8 cellular contexts compared by ENCODE assay signal in the genomic region with DNA sequence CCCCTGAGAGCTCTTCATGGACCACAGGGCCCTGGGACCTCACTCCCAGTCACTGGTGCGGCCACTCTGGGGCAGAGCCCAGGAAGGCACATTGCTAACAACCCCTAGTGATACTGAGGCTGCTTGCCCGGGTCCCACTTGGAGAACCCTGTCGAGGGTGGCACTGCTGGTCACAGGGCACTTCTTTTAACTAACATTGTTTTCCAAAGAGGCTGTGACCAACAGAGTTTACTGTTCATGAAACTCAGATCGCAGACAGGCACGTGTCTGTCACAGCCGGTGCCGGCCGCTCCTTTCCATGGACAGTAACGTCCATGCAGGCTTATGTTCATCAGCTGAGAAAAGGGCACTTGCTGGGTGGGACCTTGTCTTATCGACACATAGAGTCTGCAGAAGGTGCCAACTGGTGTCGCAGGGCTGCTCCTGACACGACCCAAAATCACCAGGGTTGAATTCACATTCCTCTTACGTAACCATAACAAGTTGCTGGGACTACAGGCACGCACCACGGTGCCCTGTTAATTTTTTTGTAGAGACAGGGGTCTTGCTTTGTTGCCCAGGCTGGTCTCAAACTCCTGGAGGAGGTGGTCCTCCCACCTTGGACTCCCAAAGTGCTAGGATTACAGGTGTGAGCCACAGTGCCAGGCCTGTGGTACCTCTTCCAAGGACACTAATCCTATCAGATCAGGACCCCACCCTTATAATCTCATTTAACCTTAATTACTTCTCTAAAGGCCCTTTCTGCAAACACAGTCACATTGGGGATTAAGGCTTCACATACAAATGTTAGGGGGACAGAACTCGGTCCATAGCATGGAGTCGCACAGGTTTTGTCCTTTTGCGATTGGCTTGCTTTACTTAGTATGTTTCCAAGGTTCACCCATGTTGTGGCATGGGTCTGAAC. TPM values are rescaled to one million over a fixed set of nuclear protein-coding genes. Genes with fewer than 3 reads are reported as not detected.
DNase-seq lines count a peak whose midpoint lies in the region; ATAC-seq and TF ChIP-seq lines count a peak whose summit lies in the region.

No MANE protein-coding gene starts in this region.

- no peaks in the 10 kb centered on the region for H3K9me3 Mint-ChIP-seq in CD4-positive, CD25-positive, alpha-beta regulatory T cell
- H3K9me3 Mint-ChIP-seq in neural crest cell = no peaks in the 10 kb centered on the region

- H3K27ac Mint-ChIP-seq in CD4-positive, CD25-positive, alpha-beta regulatory T cell = peak overlapping the region in 2 of 3 donors; percentile 84 to 88
- no peak overlapping the region for H3K27ac Mint-ChIP-seq in neural crest cell (ENCODE audit: unreplicated experiment)

- TF ChIP-seq CTCF in NB4 (IDR thresholded peaks at IDR 0.05; ENCODE audit: low read depth, low read length) = no peak
- TF ChIP-seq CTCF in neural crest cell (conservative IDR thresholded peaks at IDR 0.05) = no peak

- TF ChIP-seq POLR2A in NB4 (IDR thresholded peaks at IDR 0.05; ENCODE audit: extremely low read depth, insufficient read length) = no peak

- peaks cover 4% of the 10 kb centered on the region for H3K36me3 Mint-ChIP-seq in CD4-positive, CD25-positive, alpha-beta regulatory T cell
- peaks cover 3% of the 10 kb centered on the region for H3K36me3 Mint-ChIP-seq in neural crest cell (ENCODE audit: low read depth)

- no peaks in the 10 kb centered on the region for H3K27me3 Mint-ChIP-seq in CD4-positive, CD25-positive, alpha-beta regulatory T cell
- H3K27me3 Mint-ChIP-seq in neural crest cell (ENCODE audit: low read depth) = no peaks in the 10 kb centered on the region

- H3K4me3 Mint-ChIP-seq in CD4-positive, CD25-positive, alpha-beta regulatory T cell = peak overlapping the region; percentile 87 to 92 (median 91)
- H3K4me3 Mint-ChIP-seq in neural crest cell = peak overlapping the region; percentile 83

- peak overlapping the region; percentile 82 for H3K27ac ChIP-seq in CD4-positive, CD25-positive, alpha-beta regulatory T cell (ENCODE audit: insufficient read depth, low read length, poor library complexity, severe bottlenecking)
- no peak overlapping the region for H3K27ac ChIP-seq in effector memory CD4-positive, alpha-beta T cell (ENCODE audit: insufficient read depth, low read length, poor library complexity, severe bottlenecking)

- intact Hi-C loops in sciatic nerve (cut with DNase I) = no loop called here

- H3K4me3 ChIP-seq in CD4-positive, CD25-positive, alpha-beta regulatory T cell (ENCODE audit: low read depth, low read length) = peak overlapping the region; percentile 60
- H3K4me3 ChIP-seq in NB4 (ENCODE audit: low read depth, low read length) = peak overlapping the region; percentile 79
- H3K4me3 ChIP-seq in effector memory CD4-positive, alpha-beta T cell (ENCODE audit: insufficient read depth, low read depth, low read length, poor library complexity, severe bottlenecking) = peak overlapping the region; percentile 74

- no peak for ATAC-seq in CD4-positive, CD25-positive, alpha-beta regulatory T cell (ENCODE audit: low read depth in 2 of 2)
- ATAC-seq in sciatic nerve (no peak), HG03571 (IDR thresholded peaks at IDR 0.05; ENCODE audit: unreplicated experiment) (no peak), GM18909 (IDR thresholded peaks at IDR 0.05; ENCODE audit: poor library complexity, unreplicated experiment) (no peak), GM18502 (IDR thresholded peaks at IDR 0.05; ENCODE audit: poor library complexity, unreplicated experiment) (no peak)

- no peak for DNase-seq in CD4-positive, CD25-positive, alpha-beta regulatory T cell
- DNase-seq in NB4 (ENCODE audit: low read depth) (no peak), neural crest cell (ENCODE audit: low read depth, low spot score) (no peak), sciatic nerve (ENCODE audit: low spot score) (no peak)
- DNase-seq in effector memory CD4-positive, alpha-beta T cell = no peak

- no peaks in the 10 kb centered on the region for H3K27me3 ChIP-seq in CD4-positive, CD25-positive, alpha-beta regulatory T cell (ENCODE audit: control insufficient read depth, insufficient read depth, low read length)
- no peaks in the 10 kb centered on the region for H3K27me3 ChIP-seq in effector memory CD4-positive, alpha-beta T cell (replicated peaks; ENCODE audit: control insufficient read depth, insufficient read depth, low read length, poor library complexity, severe bottlenecking)

- H3K4me1 ChIP-seq in CD4-positive, CD25-positive, alpha-beta regulatory T cell (ENCODE audit: control insufficient read depth, insufficient read depth, low read length, poor library complexity, severe bottlenecking) = peaks cover 28% of the 10 kb centered on the region
- peaks cover 18% of the 10 kb centered on the region for H3K4me1 ChIP-seq in effector memory CD4-positive, alpha-beta T cell (ENCODE audit: control insufficient read depth, insufficient read depth, low read length, poor library complexity, severe bottlenecking)

- peaks cover 4 to 36% (median 17%) of the 10 kb centered on the region in 4 donors for H3K4me1 Mint-ChIP-seq in CD4-positive, CD25-positive, alpha-beta regulatory T cell
- H3K4me1 Mint-ChIP-seq in neural crest cell = peaks cover 33% of the 10 kb centered on the region

- H3K36me3 ChIP-seq in CD4-positive, CD25-positive, alpha-beta regulatory T cell (ENCODE audit: control insufficient read depth, insufficient read depth, low read length) = peaks cover 14% of the 10 kb centered on the region
- H3K36me3 ChIP-seq in effector memory CD4-positive, alpha-beta T cell (ENCODE audit: control insufficient read depth, insufficient read depth, low read length) = no peaks in the 10 kb centered on the region

- no peaks in the 10 kb centered on the region for H3K9me3 ChIP-seq in CD4-positive, CD25-positive, alpha-beta regulatory T cell (ENCODE audit: control insufficient read depth in 2 of 2, low read length in 2 of 2)
- no peaks in the 10 kb centered on the region for H3K9me3 ChIP-seq in effector memory CD4-positive, alpha-beta T cell (ENCODE audit: control insufficient read depth, low read length)

RNA-seq across cellular contexts. Expression of a gene that starts 1.2 kb away (rescaled TPM):
- 162 TPM for total RNA-seq in CD4-positive, CD25-positive, alpha-beta regulatory T cell
- 10 to 100 TPM; 10.9 to 15.3 (median 12.8) TPM for polyA plus RNA-seq in CD4-positive, CD25-positive, alpha-beta regulatory T cell
- total RNA-seq in neural crest cell (88.5 and 90.4 TPM in 2 replicates), sciatic nerve (46.9 TPM)
